ENCODE assay signal across 8 cellular contexts in the genomic region with DNA sequence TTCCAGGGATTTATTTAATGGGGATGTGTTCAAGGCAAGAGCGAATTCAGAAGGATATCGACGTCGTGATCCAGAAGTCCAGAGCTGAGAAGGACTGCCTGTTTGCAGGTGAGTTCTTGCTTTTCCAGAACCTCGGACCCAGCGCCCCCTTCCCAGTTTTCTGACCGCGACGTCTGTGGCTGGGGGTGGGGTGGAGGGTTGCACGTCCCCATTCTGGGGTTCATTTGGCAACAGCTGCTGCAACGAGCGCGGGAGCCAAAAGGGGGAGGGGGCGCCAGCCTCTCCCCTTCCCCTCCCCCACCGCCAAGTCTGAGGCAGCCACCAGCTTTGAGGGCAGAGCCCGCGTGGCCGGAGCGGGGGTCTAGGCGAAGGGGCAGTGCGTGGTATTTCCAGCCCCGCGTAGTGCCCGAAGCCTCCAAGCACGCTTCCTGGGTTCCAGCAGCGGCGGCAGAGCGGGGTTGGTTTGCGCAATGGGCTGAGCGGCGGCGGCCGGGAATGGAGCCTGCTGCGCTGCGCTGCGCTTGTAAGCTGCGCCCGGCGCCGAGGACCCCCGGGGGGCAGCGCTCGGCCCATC. TPM values are rescaled to one million over a fixed set of nuclear protein-coding genes. Genes with fewer than 3 reads are reported as not detected.
DNase-seq lines count a peak whose midpoint lies in the region; ATAC-seq and TF ChIP-seq lines count a peak whose summit lies in the region.

No MANE protein-coding gene starts in this region.

- H3K36me3 ChIP-seq in BLaER1 = 0 out of 2 replicates have a peak, but pooled peaks cover 4% of the 10 kb centered on the region
- H3K36me3 ChIP-seq in NT2/D1 (ENCODE audit: insufficient read depth, insufficient read length, low read length) = no peaks in the 10 kb centered on the region
- H3K36me3 ChIP-seq in iPS DF 6.9 (ENCODE audit: control insufficient read depth, insufficient read depth, low read length) = no peaks in the 10 kb centered on the region
- H3K36me3 ChIP-seq in gastrocnemius medialis = no peaks in the 10 kb centered on the region

- no peak for TF ChIP-seq CTCF in gastrocnemius medialis (IDR thresholded peaks at IDR 0.05 in 4 of 5, conservative IDR thresholded peaks at IDR 0.05 in 1 of 5)

- H3K9me3 ChIP-seq in BLaER1 = no peaks in the 10 kb centered on the region
- H3K9me3 ChIP-seq in NT2/D1 (ENCODE audit: insufficient read depth, low read length) = no peaks in the 10 kb centered on the region
- no peaks in the 10 kb centered on the region for H3K9me3 ChIP-seq in iPS DF 6.9 (ENCODE audit: control insufficient read depth, insufficient read depth, low read length)
- no peaks in the 10 kb centered on the region for H3K9me3 ChIP-seq in gastrocnemius medialis

- peaks cover 4% of the 10 kb centered on the region; the same call in 1 of the 2 replicates for H4K20me1 ChIP-seq in BLaER1

- intact Hi-C loops in gastrocnemius medialis (cut with DNase I; ENCODE audit: low total_unique reads) = loop anchor here (5.0 kb wide), 1 partner anchor 75 kb away; no protein-coding TSS in a partner anchor

- in situ Hi-C loops in gastrocnemius medialis (cut with MboI; ENCODE audit: low sequenced_read_pairs in 4 of 4) = no loop called here

- H3K9ac ChIP-seq in BLaER1 = peak overlapping the region; percentile 88
- peak overlapping the region; percentile 82 for H3K9ac ChIP-seq in NT2/D1 (ENCODE audit: insufficient read length, low read depth)

- H3K4me1 ChIP-seq in BLaER1 (peaks cover 27% of the 10 kb centered on the region), NT2/D1 (ENCODE audit: insufficient read depth, insufficient read length) (no peaks in the 10 kb centered on the region), iPS DF 6.9 (ENCODE audit: control insufficient read depth, insufficient read depth, low read length) (peaks cover 1% of the 10 kb centered on the region; the same call in 1 of the 2 replicates), gastrocnemius medialis (no peaks in the 10 kb centered on the region)

- no peak for TF ChIP-seq POLR2A in gastrocnemius medialis (IDR thresholded peaks at IDR 0.05)

- H3K4me2 ChIP-seq in BLaER1 = peak overlapping the region; percentile 78

- ATAC-seq in GM18907 (IDR thresholded peaks at IDR 0.05; ENCODE audit: unreplicated experiment) = peak; percentile 58
- peak; percentile 44 for ATAC-seq in HG03135 (IDR thresholded peaks at IDR 0.05; ENCODE audit: unreplicated experiment)
- ATAC-seq in gastrocnemius medialis = peak in 1 of 2 donors; percentile 39

- H3K27me3 ChIP-seq in BLaER1 (no peaks in the 10 kb centered on the region), NT2/D1 (ENCODE audit: insufficient read depth, insufficient read length) (peaks cover 10% of the 10 kb centered on the region), iPS DF 6.9 (ENCODE audit: control insufficient read depth, insufficient read depth, low read length) (no peaks in the 10 kb centered on the region), gastrocnemius medialis (peaks cover 3 to 8% (median 6%) of the 10 kb centered on the region in 3 donors)

- H3K27ac ChIP-seq in BLaER1 (peak overlapping the region; percentile 94), angular gyrus (ENCODE audit: low read depth, low read length) (peak overlapping the region; percentile 70), iPS DF 6.9 (ENCODE audit: low read length) (no peak overlapping the region), gastrocnemius medialis (peak overlapping the region; percentile 52 to 74 (median 65))

- H3K4me3 ChIP-seq in BLaER1 (peak overlapping the region; percentile 82), NT2/D1 (ENCODE audit: insufficient read length, low read depth) (peak overlapping the region; percentile 66), iPS DF 6.9 (ENCODE audit: low read length) (peak overlapping the region; percentile 60; the same call in 1 of the 2 replicates), gastrocnemius medialis (peak overlapping the region; percentile 76 to 93 (median 84))

- WGBS in iPS DF 6.9 (ENCODE audit: insufficient coverage, insufficient read length) = no CpG with 5 or more reads among the region's 43 CpGs

- DNase-seq in NT2/D1 (ENCODE audit: low read depth, low spot score) (peak; percentile 28), iPS DF 6.9 (ENCODE audit: low read depth, low spot score) (no peak), gastrocnemius medialis (no peak), NCI-H524 treated with DMSO at 0.1 percent for 48 hours (lab: John Stamatoyannopoulos, UW) (no peak)

RNA-seq across cellular contexts. Expression of a gene that starts 0.7 kb away (rescaled TPM):
- total RNA-seq in gastrocnemius medialis = 1 to 10 TPM; 1.0 to 1.9 (median 1.5) TPM
